ENCODE assay signal across 22 cellular contexts in the genomic region with DNA sequence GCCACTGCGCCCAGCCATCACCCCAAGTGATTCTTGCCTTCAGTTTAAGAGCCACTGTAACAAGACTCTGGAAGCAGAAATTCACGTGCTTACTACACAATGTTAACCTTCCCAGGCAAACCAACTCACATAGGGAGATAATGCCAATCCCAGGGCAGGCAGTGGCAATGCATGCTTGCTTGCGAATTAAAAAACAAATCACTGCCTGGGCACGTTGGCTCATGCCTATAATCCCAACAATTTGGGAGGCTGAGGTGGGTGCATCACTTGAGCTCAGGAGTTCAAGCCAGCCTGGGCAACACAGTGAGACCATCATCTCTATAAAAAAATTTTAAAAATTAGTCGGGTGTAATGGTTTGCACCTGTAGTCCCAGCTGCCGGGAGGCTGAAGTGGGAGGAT. TPM values are rescaled to one million over a fixed set of nuclear protein-coding genes. Genes with fewer than 3 reads are reported as not detected.
DNase-seq lines count a peak whose midpoint lies in the region; ATAC-seq and TF ChIP-seq lines count a peak whose summit lies in the region.
"Had no signal": no experiment of that assay in that cellular context is flagged by ENCODE, and none has a peak within 500 bp of the region (broad histone marks: within the 10 kb centered on the region; RNA-seq: fewer than 3 reads in every experiment).

No MANE protein-coding gene starts in this region.

- DNase-seq in stimulated activated naive CD8-positive, alpha-beta T cell treated with anti-CD3 and anti-CD28 coated beads, Interleukin-15, amount 100 ng/mL, for 72 hours: no peak
- DNase-seq in stimulated activated naive CD8-positive, alpha-beta T cell treated with anti-CD3 and anti-CD28 coated beads, Interleukin-15, Interleukin-2, amounts not matched to agents 100 U/mL and 50 U/mL, for 24 hours: no peak
- no peak for DNase-seq in dorsolateral prefrontal cortex
- DNase-seq in NCI-H2029 treated with DMSO at 0.1 percent for 48 hours (lab: John Stamatoyannopoulos, UW): no peak
- DNase-seq: 8988T; ACHN; AML-193; BE2C; CD4-positive, alpha-beta T cell; CD8-positive, alpha-beta memory T cell; DMS53; DMS79 treated with DMSO at 0.1 percent for 48 hours; GF-D8; GOT3; HFFc6 had no signal

- no peaks in the 10 kb centered on the region for H3K27me3 Mint-ChIP-seq in stimulated activated naive CD8-positive, alpha-beta T cell treated with anti-CD3 and anti-CD28 coated beads, Interleukin-15, amount 100 ng/mL, for 72 hours
- H3K27me3 Mint-ChIP-seq: CD4-positive, alpha-beta T cell; CD8-positive, alpha-beta memory T cell had no signal

- H3K27ac Mint-ChIP-seq in stimulated activated naive CD8-positive, alpha-beta T cell treated with anti-CD3 and anti-CD28 coated beads, Interleukin-15, amount 100 ng/mL, for 72 hours: peak overlapping the region; percentile 8 to 42
- H3K27ac Mint-ChIP-seq: CD4-positive, alpha-beta T cell; HFFc6 had no signal

- no peak overlapping the region for H3K4me3 Mint-ChIP-seq in stimulated activated naive CD8-positive, alpha-beta T cell treated with anti-CD3 and anti-CD28 coated beads, Interleukin-15, amount 100 ng/mL, for 72 hours
- H3K4me3 Mint-ChIP-seq: CD14-positive monocyte; CD4-positive, alpha-beta T cell; CD8-positive, alpha-beta memory T cell; HFFc6 had no signal

- H3K27ac ChIP-seq in dorsolateral prefrontal cortex: peak overlapping the region in 57 of 59 donors; percentile 1 to 96 (median 90)
- H3K27ac ChIP-seq in temporal lobe (ENCODE audit: low read depth, low read length): peak overlapping the region; percentile 84
- H3K27ac ChIP-seq: A549 had no signal

- intact Hi-C loops in dorsolateral prefrontal cortex (cut with DNase I): loop anchor here in 1 of 2 donors (5.0 kb wide), 2 partner anchors 40 kb away; a partner anchor contains a TSS

- peaks cover 7% of the 10 kb centered on the region for H3K4me1 Mint-ChIP-seq in stimulated activated naive CD8-positive, alpha-beta T cell treated with anti-CD3 and anti-CD28 coated beads, Interleukin-15, amount 100 ng/mL, for 72 hours
- H3K4me1 Mint-ChIP-seq: CD8-positive, alpha-beta memory T cell had no signal

- H3K27me3 ChIP-seq in dorsolateral prefrontal cortex: no peaks in the 10 kb centered on the region
- H3K27me3 ChIP-seq: BE2C; BLaER1 treated with 17β-estradiol and CSF1 and Interleukin-3, amounts not matched to agents 10 nM and 100 nM had no signal

- H3K4me3 ChIP-seq in dorsolateral prefrontal cortex: no peak overlapping the region
- H3K4me3 ChIP-seq: A549; BLaER1 treated with 17β-estradiol and CSF1 and Interleukin-3, amounts not matched to agents 10 nM and 100 nM; HAP-1 had no signal

- no peak for TF ChIP-seq CTCF in dorsolateral prefrontal cortex (IDR thresholded peaks at IDR 0.05 in 54 of 56, conservative IDR thresholded peaks at IDR 0.05 in 2 of 56; ENCODE audit: low read depth in 1 of 56, partially characterized antibody in 56 of 56)

- ATAC-seq in stimulated activated naive CD8-positive, alpha-beta T cell treated with anti-CD3 and anti-CD28 coated beads, Interleukin-15, amount 100 ng/mL, for 72 hours: no peak
- no peak for ATAC-seq in stimulated activated naive CD8-positive, alpha-beta T cell treated with anti-CD3 and anti-CD28 coated beads, Interleukin-15, Interleukin-2, amounts not matched to agents 100 U/mL and 50 U/mL, for 24 hours
- no peak for ATAC-seq in GM18907 (IDR thresholded peaks at IDR 0.05; ENCODE audit: unreplicated experiment)
- ATAC-seq: A549 had no signal

- H3K9me3 Mint-ChIP-seq in stimulated activated naive CD8-positive, alpha-beta T cell treated with anti-CD3 and anti-CD28 coated beads, Interleukin-15, amount 100 ng/mL, for 72 hours: no peaks in the 10 kb centered on the region
- H3K9me3 Mint-ChIP-seq: CD14-positive monocyte; CD4-positive, alpha-beta T cell; CD8-positive, alpha-beta memory T cell; HFFc6 had no signal

RNA-seq across cellular contexts. Expression of a gene that starts 37.8 kb away (rescaled TPM):
- total RNA-seq in dorsolateral prefrontal cortex (10 to 100 TPM in 98 of 120 experiments, 1 to 10 TPM in 22; 7.6 to 21.4 (median 12.6) TPM), temporal lobe (3.7 TPM)

RNA-seq across cellular contexts. Expression of a gene that starts 39.5 kb away (rescaled TPM):
- total RNA-seq in dorsolateral prefrontal cortex (100 to 1,000 TPM in 20 of 120 experiments, 10 to 100 TPM in 100; 21.6 to 148 (median 62.3) TPM), temporal lobe (1.7 TPM)
- total RNA-seq: G401 had no signal
